In the genomic region with DNA sequence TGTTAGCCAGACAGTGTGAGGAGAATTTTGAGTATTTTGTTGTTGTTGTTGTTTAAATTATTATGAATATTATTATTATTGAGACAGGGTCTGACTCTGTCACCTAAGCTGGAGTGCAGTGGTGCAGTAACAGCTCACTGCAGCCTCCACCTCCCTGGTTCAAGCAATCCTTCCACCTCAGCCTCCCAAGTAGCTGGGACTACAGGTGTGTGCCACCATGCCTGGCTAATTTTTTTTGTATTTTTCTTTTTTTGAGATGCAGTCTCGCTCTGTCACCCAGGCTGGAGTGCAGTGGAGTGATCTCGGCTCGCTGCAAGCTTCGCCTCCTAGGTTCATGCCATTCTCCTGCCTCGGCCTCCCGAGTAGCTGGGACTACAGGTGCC, we compare ENCODE assay signal across 4 cellular contexts. TPM values are rescaled to one million over a fixed set of nuclear protein-coding genes. Genes with fewer than 3 reads are reported as not detected.
"Had no signal": no experiment of that assay in that cellular context is flagged by ENCODE, and none has a peak within 500 bp of the region (broad histone marks: within the 10 kb centered on the region; RNA-seq: fewer than 3 reads in every experiment).

No MANE protein-coding gene starts in this region.

RNA-seq across cellular contexts. Expression of gene COX4I2, which starts 14.6 kb away (rescaled TPM):
- total RNA-seq: GM23338, H1, H9, HT-29 had no signal
